Comparison of ENCODE assay signal across 14 cellular contexts in the genomic region with DNA sequence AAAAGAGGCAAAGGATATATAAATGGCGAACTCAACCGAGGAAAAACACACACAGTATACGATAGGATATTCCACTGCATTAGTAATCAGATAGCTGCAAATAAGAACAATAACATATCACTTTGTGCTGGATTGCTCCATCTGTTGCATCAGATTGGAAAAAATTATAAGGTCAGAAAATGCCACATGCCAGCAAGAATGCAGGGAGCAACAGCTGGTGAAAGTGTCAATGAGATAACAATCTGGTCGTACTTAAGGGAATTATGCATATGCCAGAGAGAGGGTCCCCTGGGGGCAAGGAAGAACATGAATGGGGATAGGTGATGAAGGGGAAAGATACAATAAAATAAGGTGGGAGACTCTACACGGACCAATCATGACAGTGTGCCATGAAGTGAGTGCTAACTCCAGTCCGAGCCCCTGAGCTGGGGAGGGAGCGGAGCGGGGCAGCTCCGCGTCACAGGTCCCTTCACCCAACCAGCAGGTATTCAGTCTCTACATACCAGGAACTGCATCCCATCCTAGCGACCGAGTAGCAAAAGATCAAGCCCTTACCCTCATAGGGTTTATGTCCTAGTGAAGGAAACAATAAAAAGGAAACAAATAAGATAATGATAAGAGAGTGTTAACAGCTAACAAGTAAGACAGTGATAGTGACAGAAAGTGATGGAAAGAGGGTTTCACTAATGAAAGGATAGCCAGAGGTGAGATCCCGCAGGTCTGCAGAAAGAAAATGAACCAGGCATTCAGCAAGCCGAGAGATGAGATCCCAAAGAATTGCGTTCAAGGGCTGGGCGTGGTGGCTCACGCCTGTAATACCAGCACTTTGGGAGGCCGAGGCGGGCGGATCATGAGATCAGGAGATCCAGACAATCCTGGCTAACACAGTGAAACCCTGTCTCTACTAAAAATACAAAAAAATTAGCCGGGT. TPM values are rescaled to one million over a fixed set of nuclear protein-coding genes. Genes with fewer than 3 reads are reported as not detected.
DNase-seq lines count a peak whose midpoint lies in the region; ATAC-seq and TF ChIP-seq lines count a peak whose summit lies in the region.
"Had no signal": no experiment of that assay in that cellular context is flagged by ENCODE, and none has a peak within 500 bp of the region (broad histone marks: within the 10 kb centered on the region; RNA-seq: fewer than 3 reads in every experiment).

No MANE protein-coding gene starts in this region.

- POLR2A ChIA-PET in CD4-positive, alpha-beta T cell (lab: Charles Lee) = interaction anchor here (0.7 to 1.0 kb wide), 5 partner anchors 9 to 265 kb away, joined by 3 to 8 read pairs (median 3); partner anchors contain the start of gene MPP7
- POLR2A ChIA-PET in HEK293 (lab: Yijun Ruan, JAX) = interaction anchor here (1.4 kb wide), 1 partner anchor 9 kb away, joined by 7 read pairs; the partner anchor contains the start of gene MPP7

- H3K9me3 Mint-ChIP-seq in CD4-positive, alpha-beta T cell = no peaks in the 10 kb centered on the region
- no peaks in the 10 kb centered on the region for H3K9me3 Mint-ChIP-seq in immature natural killer cell

- no peak overlapping the region for H3K4me3 ChIP-seq in HEK293 (ENCODE audit: low read depth, low read length)
- H3K4me3 ChIP-seq: vagina had no signal

- peak overlapping the region; percentile 79 for H3K27ac Mint-ChIP-seq in CD4-positive, alpha-beta T cell
- peak overlapping the region in 2 of 6 donors; percentile 3 to 21 for H3K27ac Mint-ChIP-seq in immature natural killer cell

- no peak for ATAC-seq in CD4-positive, alpha-beta T cell (ENCODE audit: poor library complexity)
- no peak for ATAC-seq in HG02798 (IDR thresholded peaks at IDR 0.05; ENCODE audit: poor library complexity, unreplicated experiment)
- no peak for ATAC-seq in GM18517 (IDR thresholded peaks at IDR 0.05; ENCODE audit: unreplicated experiment)
- ATAC-seq: activated CD4-positive, CD25-positive, alpha-beta regulatory T cell treated with anti-CD3 and anti-CD28 coated beads, Interleukin-2, amount 50 U/mL, for 24 hours had no signal

- H3K4me1 Mint-ChIP-seq in CD4-positive, alpha-beta T cell (ENCODE audit: low read depth) = peaks cover 78% of the 10 kb centered on the region
- peaks cover 1 to 9% of the 10 kb centered on the region in 2 donors for H3K4me1 Mint-ChIP-seq in immature natural killer cell

- no peaks in the 10 kb centered on the region for H3K27me3 Mint-ChIP-seq in CD4-positive, alpha-beta T cell
- H3K27me3 Mint-ChIP-seq in immature natural killer cell (ENCODE audit: low read depth in 3 of 3) = peaks cover 0 to 3% (median 0%) of the 10 kb centered on the region in 3 donors

- no peak for TF ChIP-seq CTCF in CD4-positive, alpha-beta T cell (IDR thresholded peaks at IDR 0.05)
- no peak for TF ChIP-seq CTCF in HEK293 (tag by site-specific recombination; IDR thresholded peaks at IDR 0.05)

- no peaks in the 10 kb centered on the region for H3K36me3 ChIP-seq in HEK293 (ENCODE audit: control insufficient read depth in 2 of 2, insufficient read depth in 1 of 2, low read length in 2 of 2)
- H3K36me3 ChIP-seq: vagina had no signal

- no peaks in the 10 kb centered on the region for H3K9me3 ChIP-seq in CD4-positive, alpha-beta T cell (ENCODE audit: control insufficient read depth, low read length)
- H3K9me3 ChIP-seq in HEK293 (ENCODE audit: control insufficient read depth, insufficient read depth, low read depth, low read length) = no peaks in the 10 kb centered on the region
- H3K9me3 ChIP-seq: vagina had no signal

- H3K27me3 ChIP-seq in CD4-positive, alpha-beta T cell (ENCODE audit: control insufficient read depth, insufficient read depth, low read length) = no peaks in the 10 kb centered on the region
- H3K27me3 ChIP-seq: vagina had no signal

- peak overlapping the region; percentile 30 for H3K4me3 Mint-ChIP-seq in CD4-positive, alpha-beta T cell
- H3K4me3 Mint-ChIP-seq in immature natural killer cell = no peak overlapping the region

- H3K4me1 ChIP-seq in HEK293 (ENCODE audit: control insufficient read depth, insufficient read depth, low read length) = peaks cover 24% of the 10 kb centered on the region
- H3K4me1 ChIP-seq: parathyroid adenoma had no signal

- CTCF ChIA-PET in CD4-positive, alpha-beta T cell (lab: Charles Lee) = interaction anchor here (1.0 to 1.2 kb wide), 3 partner anchors 9 to 88 kb away, joined by 3 to 4 read pairs (median 3); partner anchors contain the start of gene MPP7
- CTCF ChIA-PET in HEK293 (lab: Yijun Ruan, JAX) = interaction anchor here (0.6 to 1.0 kb wide), 2 partner anchors 20 to 86 kb away, joined by 3 read pairs; no protein-coding TSS in a partner anchor

- no peaks in the 10 kb centered on the region for H3K36me3 Mint-ChIP-seq in CD4-positive, alpha-beta T cell (ENCODE audit: low read depth)
- H3K36me3 Mint-ChIP-seq in immature natural killer cell = peaks cover 0 to 9% (median 8%) of the 10 kb centered on the region in 3 donors

- no peak for DNase-seq in CD4-positive, alpha-beta T cell
- DNase-seq in amniotic epithelial cell (ENCODE audit: low read depth) = peak; percentile 7
- DNase-seq in iPS-NIHi7 (ENCODE audit: extremely low spot score) = peak; percentile 41
- no peak for DNase-seq in immature natural killer cell
- DNase-seq in activated CD4-positive, alpha-beta T cell treated with anti-CD3 and anti-CD28 coated beads for 1 hour = no peak
- DNase-seq: NCI-H2227 treated with DMSO at 0.1 percent for 48 hours; stimulated activated CD4-positive, alpha-beta T cell treated with anti-CD3 and anti-CD28 coated beads, Interleukin-15, amount 100 ng/mL, for 24 hours; SW 1271 had no signal

- intact Hi-C loops in CD4-positive, alpha-beta T cell (cut with DNase I, micrococcal nuclease) = no loop called here

- no peak overlapping the region for H3K27ac ChIP-seq in CD4-positive, alpha-beta T cell (ENCODE audit: low read depth, low read length)
- H3K27ac ChIP-seq in HEK293 (ENCODE audit: extremely low read depth, low read depth, low read length) = no peak overlapping the region
- H3K27ac ChIP-seq: parathyroid adenoma, vagina had no signal

TF ChIP-seq in HEK293, 187 proteins besides CTCF, POLR2A, EP300 and RAD21 (continues in another document):
- TF ChIP-seq ZNF558 (tag by site-specific recombination; IDR thresholded peaks at IDR 0.05) = no peak
- no peak for TF ChIP-seq ZSCAN18 (tag by site-specific recombination; IDR thresholded peaks at IDR 0.05)
- TF ChIP-seq PRDM1 (tag by site-specific recombination; IDR thresholded peaks at IDR 0.05) = peak; percentile 95
- no peak for TF ChIP-seq ZNF341 (tag by site-specific recombination; IDR thresholded peaks at IDR 0.05; ENCODE audit: low read depth)
- TF ChIP-seq FEZF1 (tag by site-specific recombination; IDR thresholded peaks at IDR 0.05) = 0 out of 2 replicates have a peak, but pooled peaks have one; percentile 6
- 0 out of 2 replicates have a peak, but pooled peaks have one; percentile 9 for TF ChIP-seq OSR2 (tag by site-specific recombination; IDR thresholded peaks at IDR 0.05)
- peak; percentile 64 for TF ChIP-seq SCRT2 (tag by site-specific recombination; IDR thresholded peaks at IDR 0.05)
- peak; percentile 35; the same call in 1 of the 2 replicates for TF ChIP-seq ZIC2 (tag by site-specific recombination; IDR thresholded peaks at IDR 0.05)
- no peak for TF ChIP-seq ZBTB17 (tag by site-specific recombination; IDR thresholded peaks at IDR 0.05)
- peak; percentile 26 for TF ChIP-seq SETDB1 (IDR thresholded peaks at IDR 0.05; ENCODE audit: insufficient read length, low read length)
- TF ChIP-seq, protein P1, sequence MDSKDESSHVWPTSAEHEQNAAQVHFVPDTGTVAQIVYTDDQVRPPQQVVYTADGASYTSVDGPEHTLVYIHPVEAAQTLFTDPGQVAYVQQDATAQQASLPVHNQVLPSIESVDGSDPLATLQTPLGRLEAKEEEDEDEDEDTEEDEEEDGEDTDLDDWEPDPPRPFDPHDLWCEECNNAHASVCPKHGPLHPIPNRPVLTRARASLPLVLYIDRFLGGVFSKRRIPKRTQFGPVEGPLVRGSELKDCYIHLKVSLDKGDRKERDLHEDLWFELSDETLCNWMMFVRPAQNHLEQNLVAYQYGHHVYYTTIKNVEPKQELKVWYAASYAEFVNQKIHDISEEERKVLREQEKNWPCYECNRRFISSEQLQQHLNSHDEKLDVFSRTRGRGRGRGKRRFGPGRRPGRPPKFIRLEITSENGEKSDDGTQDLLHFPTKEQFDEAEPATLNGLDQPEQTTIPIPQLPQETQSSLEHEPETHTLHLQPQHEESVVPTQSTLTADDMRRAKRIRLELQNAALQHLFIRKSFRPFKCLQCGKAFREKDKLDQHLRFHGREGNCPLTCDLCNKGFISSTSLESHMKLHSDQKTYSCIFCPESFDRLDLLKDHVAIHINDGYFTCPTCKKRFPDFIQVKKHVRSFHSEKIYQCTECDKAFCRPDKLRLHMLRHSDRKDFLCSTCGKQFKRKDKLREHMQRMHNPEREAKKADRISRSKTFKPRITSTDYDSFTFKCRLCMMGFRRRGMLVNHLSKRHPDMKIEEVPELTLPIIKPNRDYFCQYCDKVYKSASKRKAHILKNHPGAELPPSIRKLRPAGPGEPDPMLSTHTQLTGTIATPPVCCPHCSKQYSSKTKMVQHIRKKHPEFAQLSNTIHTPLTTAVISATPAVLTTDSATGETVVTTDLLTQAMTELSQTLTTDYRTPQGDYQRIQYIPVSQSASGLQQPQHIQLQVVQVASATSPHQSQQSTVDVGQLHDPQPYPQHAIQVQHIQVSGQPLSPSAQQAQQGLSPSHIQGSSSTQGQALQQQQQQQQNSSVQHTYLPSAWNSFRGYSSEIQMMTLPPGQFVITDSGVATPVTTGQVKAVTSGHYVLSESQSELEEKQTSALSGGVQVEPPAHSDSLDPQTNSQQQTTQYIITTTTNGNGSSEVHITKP (tag by site-specific recombination; IDR thresholded peaks at IDR 0.05) = no peak
- TF ChIP-seq ZNF112 (tag by site-specific recombination; IDR thresholded peaks at IDR 0.05) = no peak
- TF ChIP-seq TRIM28 (IDR thresholded peaks at IDR 0.05; ENCODE audit: borderline replicate concordance, low read length) = peak; percentile 42; the same call in 1 of the 2 replicates

RNA-seq across cellular contexts. Expression of gene MPP7, which starts 9.4 kb away (rescaled TPM):
- total RNA-seq in CD4-positive, alpha-beta T cell = 10 to 100 TPM; 30.4 to 32.5 TPM
- 10 to 100 TPM; 11.7 to 20.9 (median 14.9) TPM for polyA plus RNA-seq in immature natural killer cell

Comparison
In these comparisons a context has a peak if more than half of its experiments do, and no peak if none do; other contexts are left out.
1. DNase-seq: peak in amniotic epithelial cell (single experiment) and iPS-NIHi7 (single experiment); none in CD4-positive, alpha-beta T cell (0 of 10), immature natural killer cell (0 of 3) and activated CD4-positive, alpha-beta T cell treated with anti-CD3 and anti-CD28 coated beads for 1 hour (single experiment).